8 cellular contexts compared by ENCODE assay signal in genomic region chr2:85561280-85562212, GRCh38. TPM values are rescaled to one million over a fixed set of nuclear protein-coding genes. Genes with fewer than 3 reads are reported as not detected.
A peak's percentile ranks its signal among the peaks of the same experiment; 100 is the strongest.
DNase-seq lines count a peak whose midpoint lies in the region; ATAC-seq and TF ChIP-seq lines count a peak whose summit lies in the region.

TSS of gene GGCX (minus strand) at chr2:85561493. CDS start at chr2:85561428, 65 bp downstream.

- H3K27ac ChIP-seq in BLaER1, result peak within 1 kb of the TSS; percentile 87
- peak within 1 kb of the TSS; percentile 79 to 91 for H3K27ac ChIP-seq in coronary artery

- H3K27me3 ChIP-seq in BLaER1, result no peaks in the 10 kb centered on the region

- H3K36me3 Mint-ChIP-seq in activated CD4-positive, alpha-beta T cell treated with anti-CD3 and anti-CD28 coated beads, Interleukin-2, amount 10 ng/mL, durations not matched to agents 24 days and 14 days (ENCODE audit: low read depth), result peaks cover 8% of the 10 kb centered on the region

- peak within 1 kb of the TSS; percentile 98 for H3K4me2 ChIP-seq in BLaER1

- H3K9me3 Mint-ChIP-seq in activated CD4-positive, alpha-beta T cell treated with anti-CD3 and anti-CD28 coated beads, Interleukin-2, amount 10 ng/mL, durations not matched to agents 24 days and 14 days, result no peaks in the 10 kb centered on the region

- TF ChIP-seq CTCF in coronary artery (IDR thresholded peaks at IDR 0.05), result no peak

- H3K9ac ChIP-seq in BLaER1, result peak within 1 kb of the TSS; percentile 88

- peak within 1 kb of the TSS; percentile 97 for H3K4me3 Mint-ChIP-seq in activated CD4-positive, alpha-beta T cell treated with anti-CD3 and anti-CD28 coated beads, Interleukin-2, amount 10 ng/mL, durations not matched to agents 24 days and 14 days

- peaks cover 30% of the 10 kb centered on the region for H3K4me1 Mint-ChIP-seq in activated CD4-positive, alpha-beta T cell treated with anti-CD3 and anti-CD28 coated beads, Interleukin-2, amount 10 ng/mL, durations not matched to agents 24 days and 14 days

- intact Hi-C loops in activated CD4-positive, alpha-beta T cell treated with anti-CD3 and anti-CD28 coated beads, Interleukin-2, amount 10 ng/mL, durations not matched to agents 24 days and 14 days (cut with micrococcal nuclease), result loop anchor here (1.0 to 2.0 kb wide), 6 partner anchors 17 to 207 kb away; partner anchors contain the start of genes ELMOD3, MAT2A, RETSAT and RNF181

- H3K36me3 ChIP-seq in BLaER1, result peaks cover 33% of the 10 kb centered on the region

- H3K9me3 ChIP-seq in BLaER1, result no peaks in the 10 kb centered on the region

- peak within 1 kb of the TSS; percentile 96 for H3K27ac Mint-ChIP-seq in activated CD4-positive, alpha-beta T cell treated with anti-CD3 and anti-CD28 coated beads, Interleukin-2, amount 10 ng/mL, durations not matched to agents 24 days and 14 days

- peaks cover 37% of the 10 kb centered on the region; the same call in 1 of the 2 replicates for H4K20me1 ChIP-seq in BLaER1

- peaks cover 38% of the 10 kb centered on the region for H3K4me1 ChIP-seq in BLaER1

- no peaks in the 10 kb centered on the region for H3K27me3 Mint-ChIP-seq in activated CD4-positive, alpha-beta T cell treated with anti-CD3 and anti-CD28 coated beads, Interleukin-2, amount 10 ng/mL, durations not matched to agents 24 days and 14 days

- H3K4me3 ChIP-seq in BLaER1, result peak within 1 kb of the TSS; percentile 71
- H3K4me3 ChIP-seq in coronary artery, result peak within 1 kb of the TSS; percentile 89

- DNase-seq in NCI-H69 (lab: John Stamatoyannopoulos, UW) (peak; percentile 96), coronary artery (ENCODE audit: low spot score) (peak; percentile 96), left lobe of liver (ENCODE audit: low spot score) (peak; percentile 98)
- DNase-seq in activated CD4-positive, alpha-beta T cell treated with anti-CD3 and anti-CD28 coated beads, Interleukin-2, amount 10 ng/mL, durations not matched to agents 24 days and 14 days, result peak; percentile 97
- DNase-seq in stimulated activated CD4-positive, alpha-beta T cell treated with anti-CD3 and anti-CD28 coated beads, Interleukin-2, amount 100 ng/mL, for 24 hours, result peak; percentile 94 to 97

- ATAC-seq in GM19328 (IDR thresholded peaks at IDR 0.05; ENCODE audit: unreplicated experiment), result peak; percentile 90
- peak; percentile 87 for ATAC-seq in HG03469 (IDR thresholded peaks at IDR 0.05; ENCODE audit: unreplicated experiment)
- ATAC-seq in left lobe of liver, result peak; percentile 86

RNA-seq across cellular contexts. Expression of gene GGCX, which starts in this region (rescaled TPM):
- 21.8 and 23.1 TPM in 2 replicates for total RNA-seq in activated CD4-positive, alpha-beta T cell treated with anti-CD3 and anti-CD28 coated beads, Interleukin-2, amount 10 ng/mL, durations not matched to agents 24 days and 14 days
- total RNA-seq in left lobe of liver, result 232 TPM

Comparison
In these comparisons a context has a peak if more than half of its experiments do, and no peak if none do; other contexts are left out.
1. Peak in every context shown above with its lines: DNase-seq, ATAC-seq, H3K4me3 ChIP-seq and H3K27ac ChIP-seq.